In the genomic region with DNA sequence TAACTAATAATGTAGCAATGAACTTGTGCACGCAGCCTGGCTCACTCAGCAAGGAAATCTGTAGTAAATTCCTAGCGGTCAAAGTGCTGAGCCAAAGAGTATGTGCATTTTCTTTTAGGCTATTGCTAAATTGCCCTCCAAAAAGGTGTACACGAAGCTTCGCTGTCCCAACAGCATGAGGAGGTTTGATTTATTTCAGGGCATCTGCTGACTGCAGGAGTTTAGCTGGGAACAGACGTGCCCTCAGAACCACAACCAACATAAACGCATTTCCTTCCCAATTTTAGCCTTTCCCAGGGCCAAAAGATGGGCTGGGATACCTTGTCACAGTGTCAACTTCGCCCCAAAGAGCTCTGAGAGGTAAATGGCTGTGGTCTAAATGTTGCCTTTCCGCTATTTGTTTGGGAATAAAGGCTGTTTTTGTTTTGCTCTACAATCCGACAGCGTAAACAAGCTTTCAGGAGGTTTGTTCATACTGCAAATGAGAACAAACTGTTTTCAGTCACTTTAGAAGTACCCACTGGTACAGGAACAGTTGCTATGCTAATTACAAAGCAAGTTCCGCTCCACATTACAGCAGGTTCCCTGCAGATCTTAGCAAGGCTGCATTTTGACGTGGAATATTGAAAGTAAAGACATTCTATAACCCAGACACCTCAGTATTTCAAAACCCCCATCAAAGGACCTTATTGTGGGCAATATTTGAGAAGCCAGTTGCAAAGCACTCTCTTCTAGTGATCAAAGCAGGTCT, we compare ENCODE assay signal across 1 cellular context.
TF ChIP-seq lines count a peak whose summit lies in the region.

No MANE protein-coding gene starts in this region.

TF ChIP-seq in H1, 55 proteins besides CTCF, POLR2A, EP300 and RAD21:
- no peak for TF ChIP-seq ZNF274 (IDR thresholded peaks at IDR 0.05; ENCODE audit: borderline replicate concordance, extremely low read depth, low read length)
- no peak for TF ChIP-seq PHF8 (conservative IDR thresholded peaks at IDR 0.05; ENCODE audit: low read depth, low read length)
